In the genomic region with DNA sequence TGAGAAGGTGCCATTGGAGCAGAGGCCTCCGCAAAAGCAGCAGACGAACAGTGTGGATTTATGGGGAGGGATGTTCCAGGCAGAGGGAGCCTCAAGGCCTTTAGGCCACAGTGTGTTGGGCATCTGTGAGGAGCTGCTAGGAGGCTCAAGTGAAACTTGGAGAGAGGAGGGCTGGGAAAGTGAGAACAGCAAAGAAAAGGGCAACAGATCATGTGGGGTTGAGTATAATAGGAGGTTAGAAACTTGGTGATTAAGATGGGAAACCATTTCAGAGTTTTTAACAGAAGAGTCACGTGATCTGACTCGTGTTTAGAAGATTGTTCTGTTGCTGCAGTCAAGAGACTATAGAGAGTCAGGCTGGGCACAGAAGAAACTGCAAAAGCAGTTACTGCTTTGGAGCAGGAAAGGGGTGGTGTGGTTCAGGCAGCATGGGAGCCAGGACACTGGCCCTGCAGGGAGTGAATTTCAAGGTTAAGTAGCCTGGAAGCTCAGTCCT, we compare ENCODE assay signal across 2 cellular contexts.
TF ChIP-seq lines count a peak whose summit lies in the region.

No MANE protein-coding gene starts in this region.

TF ChIP-seq in IMR-90, 13 proteins besides CTCF, POLR2A, EP300 and RAD21:
- no peak for TF ChIP-seq NFE2L2 (IDR thresholded peaks at IDR 0.05; ENCODE audit: low read depth, low read length)
- TF ChIP-seq, protein P1, sequence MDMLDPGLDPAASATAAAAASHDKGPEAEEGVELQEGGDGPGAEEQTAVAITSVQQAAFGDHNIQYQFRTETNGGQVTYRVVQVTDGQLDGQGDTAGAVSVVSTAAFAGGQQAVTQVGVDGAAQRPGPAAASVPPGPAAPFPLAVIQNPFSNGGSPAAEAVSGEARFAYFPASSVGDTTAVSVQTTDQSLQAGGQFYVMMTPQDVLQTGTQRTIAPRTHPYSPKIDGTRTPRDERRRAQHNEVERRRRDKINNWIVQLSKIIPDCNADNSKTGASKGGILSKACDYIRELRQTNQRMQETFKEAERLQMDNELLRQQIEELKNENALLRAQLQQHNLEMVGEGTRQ (IDR thresholded peaks at IDR 0.05; ENCODE audit: low read depth, low read length) = 0 out of 2 replicates have a peak, but pooled peaks have one; percentile 6

TF ChIP-seq in K562, 482 proteins besides CTCF, POLR2A, EP300 and RAD21:
- TF ChIP-seq DACH1 (IDR thresholded peaks at IDR 0.05; ENCODE audit: partially characterized antibody) = no peak
- TF ChIP-seq, protein P2, sequence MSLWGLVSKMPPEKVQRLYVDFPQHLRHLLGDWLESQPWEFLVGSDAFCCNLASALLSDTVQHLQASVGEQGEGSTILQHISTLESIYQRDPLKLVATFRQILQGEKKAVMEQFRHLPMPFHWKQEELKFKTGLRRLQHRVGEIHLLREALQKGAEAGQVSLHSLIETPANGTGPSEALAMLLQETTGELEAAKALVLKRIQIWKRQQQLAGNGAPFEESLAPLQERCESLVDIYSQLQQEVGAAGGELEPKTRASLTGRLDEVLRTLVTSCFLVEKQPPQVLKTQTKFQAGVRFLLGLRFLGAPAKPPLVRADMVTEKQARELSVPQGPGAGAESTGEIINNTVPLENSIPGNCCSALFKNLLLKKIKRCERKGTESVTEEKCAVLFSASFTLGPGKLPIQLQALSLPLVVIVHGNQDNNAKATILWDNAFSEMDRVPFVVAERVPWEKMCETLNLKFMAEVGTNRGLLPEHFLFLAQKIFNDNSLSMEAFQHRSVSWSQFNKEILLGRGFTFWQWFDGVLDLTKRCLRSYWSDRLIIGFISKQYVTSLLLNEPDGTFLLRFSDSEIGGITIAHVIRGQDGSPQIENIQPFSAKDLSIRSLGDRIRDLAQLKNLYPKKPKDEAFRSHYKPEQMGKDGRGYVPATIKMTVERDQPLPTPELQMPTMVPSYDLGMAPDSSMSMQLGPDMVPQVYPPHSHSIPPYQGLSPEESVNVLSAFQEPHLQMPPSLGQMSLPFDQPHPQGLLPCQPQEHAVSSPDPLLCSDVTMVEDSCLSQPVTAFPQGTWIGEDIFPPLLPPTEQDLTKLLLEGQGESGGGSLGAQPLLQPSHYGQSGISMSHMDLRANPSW (CRISPR knock-in tag; IDR thresholded peaks at IDR 0.05) = no peak
- TF ChIP-seq ZNF197 (CRISPR knock-in tag; IDR thresholded peaks at IDR 0.05; ENCODE audit: low read depth) = no peak
- TF ChIP-seq TOE1 (IDR thresholded peaks at IDR 0.05; ENCODE audit: borderline replicate concordance) = peak; percentile 43; the same call in 1 of the 2 replicates
- no peak for TF ChIP-seq TOE1 (CRISPR knock-in tag; IDR thresholded peaks at IDR 0.05; ENCODE audit: borderline replicate concordance, low read depth)
- TF ChIP-seq ETS2 (tag; IDR thresholded peaks at IDR 0.05; ENCODE audit: borderline replicate concordance, poor library complexity, severe bottlenecking) = no peak
- no peak for TF ChIP-seq NCOA2 (IDR thresholded peaks at IDR 0.05; ENCODE audit: partially characterized antibody in 2 of 2)
- no peak for TF ChIP-seq LARP7 (IDR thresholded peaks at IDR 0.05)
- no peak for TF ChIP-seq HOXB6 (CRISPR knock-in tag; IDR thresholded peaks at IDR 0.05; ENCODE audit: borderline replicate concordance)
- TF ChIP-seq MBD2 (IDR thresholded peaks at IDR 0.05; ENCODE audit: borderline replicate concordance, low read depth) = no peak
- TF ChIP-seq CBFA2T2 (conservative IDR thresholded peaks at IDR 0.05) = 0 out of 2 replicates have a peak, but pooled peaks have one; percentile 18
- TF ChIP-seq, protein P3, sequence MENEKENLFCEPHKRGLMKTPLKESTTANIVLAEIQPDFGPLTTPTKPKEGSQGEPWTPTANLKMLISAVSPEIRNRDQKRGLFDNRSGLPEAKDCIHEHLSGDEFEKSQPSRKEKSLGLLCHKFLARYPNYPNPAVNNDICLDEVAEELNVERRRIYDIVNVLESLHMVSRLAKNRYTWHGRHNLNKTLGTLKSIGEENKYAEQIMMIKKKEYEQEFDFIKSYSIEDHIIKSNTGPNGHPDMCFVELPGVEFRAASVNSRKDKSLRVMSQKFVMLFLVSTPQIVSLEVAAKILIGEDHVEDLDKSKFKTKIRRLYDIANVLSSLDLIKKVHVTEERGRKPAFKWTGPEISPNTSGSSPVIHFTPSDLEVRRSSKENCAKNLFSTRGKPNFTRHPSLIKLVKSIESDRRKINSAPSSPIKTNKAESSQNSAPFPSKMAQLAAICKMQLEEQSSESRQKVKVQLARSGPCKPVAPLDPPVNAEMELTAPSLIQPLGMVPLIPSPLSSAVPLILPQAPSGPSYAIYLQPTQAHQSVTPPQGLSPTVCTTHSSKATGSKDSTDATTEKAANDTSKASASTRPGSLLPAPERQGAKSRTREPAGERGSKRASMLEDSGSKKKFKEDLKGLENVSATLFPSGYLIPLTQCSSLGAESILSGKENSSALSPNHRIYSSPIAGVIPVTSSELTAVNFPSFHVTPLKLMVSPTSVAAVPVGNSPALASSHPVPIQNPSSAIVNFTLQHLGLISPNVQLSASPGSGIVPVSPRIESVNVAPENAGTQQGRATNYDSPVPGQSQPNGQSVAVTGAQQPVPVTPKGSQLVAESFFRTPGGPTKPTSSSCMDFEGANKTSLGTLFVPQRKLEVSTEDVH (IDR thresholded peaks at IDR 0.05; ENCODE audit: low read depth, partially characterized antibody) = no peak
- TF ChIP-seq, protein P4, sequence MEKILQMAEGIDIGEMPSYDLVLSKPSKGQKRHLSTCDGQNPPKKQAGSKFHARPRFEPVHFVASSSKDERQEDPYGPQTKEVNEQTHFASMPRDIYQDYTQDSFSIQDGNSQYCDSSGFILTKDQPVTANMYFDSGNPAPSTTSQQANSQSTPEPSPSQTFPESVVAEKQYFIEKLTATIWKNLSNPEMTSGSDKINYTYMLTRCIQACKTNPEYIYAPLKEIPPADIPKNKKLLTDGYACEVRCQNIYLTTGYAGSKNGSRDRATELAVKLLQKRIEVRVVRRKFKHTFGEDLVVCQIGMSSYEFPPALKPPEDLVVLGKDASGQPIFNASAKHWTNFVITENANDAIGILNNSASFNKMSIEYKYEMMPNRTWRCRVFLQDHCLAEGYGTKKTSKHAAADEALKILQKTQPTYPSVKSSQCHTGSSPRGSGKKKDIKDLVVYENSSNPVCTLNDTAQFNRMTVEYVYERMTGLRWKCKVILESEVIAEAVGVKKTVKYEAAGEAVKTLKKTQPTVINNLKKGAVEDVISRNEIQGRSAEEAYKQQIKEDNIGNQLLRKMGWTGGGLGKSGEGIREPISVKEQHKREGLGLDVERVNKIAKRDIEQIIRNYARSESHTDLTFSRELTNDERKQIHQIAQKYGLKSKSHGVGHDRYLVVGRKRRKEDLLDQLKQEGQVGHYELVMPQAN (IDR thresholded peaks at IDR 0.05; ENCODE audit: borderline replicate concordance) = no peak
- TF ChIP-seq HDAC2 (IDR thresholded peaks at IDR 0.05) = no peak
- no peak for TF ChIP-seq ZBTB1 (CRISPR knock-in tag; IDR thresholded peaks at IDR 0.05; ENCODE audit: borderline replicate concordance, low read depth)
- TF ChIP-seq, protein P5, sequence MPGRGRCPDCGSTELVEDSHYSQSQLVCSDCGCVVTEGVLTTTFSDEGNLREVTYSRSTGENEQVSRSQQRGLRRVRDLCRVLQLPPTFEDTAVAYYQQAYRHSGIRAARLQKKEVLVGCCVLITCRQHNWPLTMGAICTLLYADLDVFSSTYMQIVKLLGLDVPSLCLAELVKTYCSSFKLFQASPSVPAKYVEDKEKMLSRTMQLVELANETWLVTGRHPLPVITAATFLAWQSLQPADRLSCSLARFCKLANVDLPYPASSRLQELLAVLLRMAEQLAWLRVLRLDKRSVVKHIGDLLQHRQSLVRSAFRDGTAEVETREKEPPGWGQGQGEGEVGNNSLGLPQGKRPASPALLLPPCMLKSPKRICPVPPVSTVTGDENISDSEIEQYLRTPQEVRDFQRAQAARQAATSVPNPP (IDR thresholded peaks at IDR 0.05; ENCODE audit: borderline replicate concordance, insufficient read depth, insufficient read length) = no peak
- TF ChIP-seq PPARD (CRISPR knock-in tag; IDR thresholded peaks at IDR 0.05) = no peak
- TF ChIP-seq NFXL1 (CRISPR knock-in tag; IDR thresholded peaks at IDR 0.05) = no peak
- TF ChIP-seq, protein P6, sequence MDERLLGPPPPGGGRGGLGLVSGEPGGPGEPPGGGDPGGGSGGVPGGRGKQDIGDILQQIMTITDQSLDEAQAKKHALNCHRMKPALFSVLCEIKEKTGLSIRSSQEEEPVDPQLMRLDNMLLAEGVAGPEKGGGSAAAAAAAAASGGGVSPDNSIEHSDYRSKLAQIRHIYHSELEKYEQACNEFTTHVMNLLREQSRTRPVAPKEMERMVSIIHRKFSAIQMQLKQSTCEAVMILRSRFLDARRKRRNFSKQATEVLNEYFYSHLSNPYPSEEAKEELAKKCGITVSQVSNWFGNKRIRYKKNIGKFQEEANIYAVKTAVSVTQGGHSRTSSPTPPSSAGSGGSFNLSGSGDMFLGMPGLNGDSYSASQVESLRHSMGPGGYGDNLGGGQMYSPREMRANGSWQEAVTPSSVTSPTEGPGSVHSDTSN (CRISPR knock-in tag; IDR thresholded peaks at IDR 0.05; ENCODE audit: low read depth) = no peak
- TF ChIP-seq, protein P6 (tag; conservative IDR thresholded peaks at IDR 0.05; ENCODE audit: low read depth) = no peak
- no peak for TF ChIP-seq ZNF384 (IDR thresholded peaks at IDR 0.05; ENCODE audit: low read depth, low read length)
- no peak for TF ChIP-seq HSF4 (CRISPR knock-in tag; IDR thresholded peaks at IDR 0.05; ENCODE audit: borderline replicate concordance)
- TF ChIP-seq NELFE (IDR thresholded peaks at IDR 0.05; ENCODE audit: insufficient read depth, insufficient read length) = no peak
- TF ChIP-seq, protein P7, sequence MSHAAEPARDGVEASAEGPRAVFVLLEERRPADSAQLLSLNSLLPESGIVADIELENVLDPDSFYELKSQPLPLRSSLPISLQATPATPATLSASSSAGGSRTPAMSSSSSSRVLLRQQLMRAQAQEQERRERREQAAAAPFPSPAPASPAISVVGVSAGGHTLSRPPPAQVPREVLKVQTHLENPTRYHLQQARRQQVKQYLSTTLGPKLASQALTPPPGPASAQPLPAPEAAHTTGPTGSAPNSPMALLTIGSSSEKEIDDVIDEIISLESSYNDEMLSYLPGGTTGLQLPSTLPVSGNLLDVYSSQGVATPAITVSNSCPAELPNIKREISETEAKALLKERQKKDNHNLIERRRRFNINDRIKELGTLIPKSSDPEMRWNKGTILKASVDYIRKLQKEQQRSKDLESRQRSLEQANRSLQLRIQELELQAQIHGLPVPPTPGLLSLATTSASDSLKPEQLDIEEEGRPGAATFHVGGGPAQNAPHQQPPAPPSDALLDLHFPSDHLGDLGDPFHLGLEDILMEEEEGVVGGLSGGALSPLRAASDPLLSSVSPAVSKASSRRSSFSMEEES (CRISPR knock-in tag; IDR thresholded peaks at IDR 0.05) = peak; percentile 96
- no peak for TF ChIP-seq ZNF124 (CRISPR knock-in tag; IDR thresholded peaks at IDR 0.05)
- TF ChIP-seq, protein P8, sequence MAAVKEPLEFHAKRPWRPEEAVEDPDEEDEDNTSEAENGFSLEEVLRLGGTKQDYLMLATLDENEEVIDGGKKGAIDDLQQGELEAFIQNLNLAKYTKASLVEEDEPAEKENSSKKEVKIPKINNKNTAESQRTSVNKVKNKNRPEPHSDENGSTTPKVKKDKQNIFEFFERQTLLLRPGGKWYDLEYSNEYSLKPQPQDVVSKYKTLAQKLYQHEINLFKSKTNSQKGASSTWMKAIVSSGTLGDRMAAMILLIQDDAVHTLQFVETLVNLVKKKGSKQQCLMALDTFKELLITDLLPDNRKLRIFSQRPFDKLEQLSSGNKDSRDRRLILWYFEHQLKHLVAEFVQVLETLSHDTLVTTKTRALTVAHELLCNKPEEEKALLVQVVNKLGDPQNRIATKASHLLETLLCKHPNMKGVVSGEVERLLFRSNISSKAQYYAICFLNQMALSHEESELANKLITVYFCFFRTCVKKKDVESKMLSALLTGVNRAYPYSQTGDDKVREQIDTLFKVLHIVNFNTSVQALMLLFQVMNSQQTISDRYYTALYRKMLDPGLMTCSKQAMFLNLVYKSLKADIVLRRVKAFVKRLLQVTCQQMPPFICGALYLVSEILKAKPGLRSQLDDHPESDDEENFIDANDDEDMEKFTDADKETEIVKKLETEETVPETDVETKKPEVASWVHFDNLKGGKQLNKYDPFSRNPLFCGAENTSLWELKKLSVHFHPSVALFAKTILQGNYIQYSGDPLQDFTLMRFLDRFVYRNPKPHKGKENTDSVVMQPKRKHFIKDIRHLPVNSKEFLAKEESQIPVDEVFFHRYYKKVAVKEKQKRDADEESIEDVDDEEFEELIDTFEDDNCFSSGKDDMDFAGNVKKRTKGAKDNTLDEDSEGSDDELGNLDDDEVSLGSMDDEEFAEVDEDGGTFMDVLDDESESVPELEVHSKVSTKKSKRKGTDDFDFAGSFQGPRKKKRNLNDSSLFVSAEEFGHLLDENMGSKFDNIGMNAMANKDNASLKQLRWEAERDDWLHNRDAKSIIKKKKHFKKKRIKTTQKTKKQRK (IDR thresholded peaks at IDR 0.05; ENCODE audit: borderline replicate concordance, low read depth, low read length) = no peak
- TF ChIP-seq, protein P1 (CRISPR knock-in tag; IDR thresholded peaks at IDR 0.05) = no peak
- TF ChIP-seq ZNF3 (CRISPR knock-in tag; IDR thresholded peaks at IDR 0.05) = no peak
- TF ChIP-seq RAD51 (IDR thresholded peaks at IDR 0.05; ENCODE audit: borderline replicate concordance, low read depth) = peak; percentile 60; the same call in 1 of the 2 replicates
